Comparison of ENCODE assay signal across 9 cellular contexts in genomic region chr3:105473521-105474223, GRCh38.
A peak's percentile ranks its signal among the peaks of the same experiment; 100 is the strongest.
DNase-seq lines count a peak whose midpoint lies in the region; ATAC-seq and TF ChIP-seq lines count a peak whose summit lies in the region.
"Had no signal": no experiment of that assay in that cellular context is flagged by ENCODE, and none has a peak within 500 bp of the region (broad histone marks: within the 10 kb centered on the region; RNA-seq: fewer than 3 reads in every experiment).

No MANE protein-coding gene starts in this region.

- no peaks in the 10 kb centered on the region for H3K4me1 ChIP-seq in CD4-positive, alpha-beta memory T cell (ENCODE audit: insufficient read depth, low read length)

- no peaks in the 10 kb centered on the region for H3K9me3 ChIP-seq in AG04450 (ENCODE audit: control insufficient read depth, insufficient read depth, low read length)
- no peaks in the 10 kb centered on the region for H3K9me3 ChIP-seq in CD4-positive, alpha-beta memory T cell (ENCODE audit: control insufficient read depth in 1 of 2, low read length in 2 of 2)

- CTCF ChIA-PET in AG04450 (lab: Charles Lee): no interaction called here
- CTCF ChIA-PET in CD4-positive, alpha-beta memory T cell (lab: Charles Lee; ENCODE audit: partially characterized antibody): interaction anchor here (1.2 kb wide), 1 partner anchor 9 kb away, joined by 3 read pairs; no protein-coding TSS in a partner anchor

- DNase-seq in AG04450 (ENCODE audit: low read depth, low spot score) (peak; percentile 48), fibroblast of peridontal ligament (ENCODE audit: extremely low read depth) (peak; percentile 83), NK-92 (lab: John Stamatoyannopoulos, UW; ENCODE audit: unreplicated experiment) (no peak), HUDEP-2 (lab: John Stamatoyannopoulos, UW; ENCODE audit: unreplicated experiment in 76 of 76) (no peak), T1000 (lab: John Stamatoyannopoulos, UW) (no peak)
- no peak for DNase-seq in CD4-positive, alpha-beta memory T cell

- POLR2A ChIA-PET in AG04450 (lab: Yijun Ruan, JAX): no interaction called here
- POLR2A ChIA-PET in CD4-positive, alpha-beta memory T cell (lab: Charles Lee; ENCODE audit: partially characterized antibody): no interaction called here

- intact Hi-C loops in CD4-positive, alpha-beta memory T cell (cut with micrococcal nuclease): no loop called here

- H3K36me3 ChIP-seq in CD4-positive, alpha-beta memory T cell (ENCODE audit: insufficient read depth, low read length): no peaks in the 10 kb centered on the region
- H3K36me3 ChIP-seq: thoracic aorta had no signal

- no peak overlapping the region for H3K4me3 Mint-ChIP-seq in CD4-positive, alpha-beta memory T cell

- ATAC-seq in GM19455 (IDR thresholded peaks at IDR 0.05; ENCODE audit: unreplicated experiment): peak; percentile 66
- ATAC-seq in HG03571 (IDR thresholded peaks at IDR 0.05; ENCODE audit: unreplicated experiment): peak; percentile 66

- H3K27ac Mint-ChIP-seq in CD4-positive, alpha-beta memory T cell: no peak overlapping the region

- no peak overlapping the region for H3K27ac ChIP-seq in AG04450 (ENCODE audit: low read depth, low read length)
- no peak overlapping the region for H3K27ac ChIP-seq in CD4-positive, alpha-beta memory T cell (ENCODE audit: low read depth, low read length)
- H3K27ac ChIP-seq: thoracic aorta had no signal

- no peak for TF ChIP-seq CTCF in AG04450 (IDR thresholded peaks at IDR 0.05; ENCODE audit: low read depth, low read length)

- no peak overlapping the region for H3K4me3 ChIP-seq in AG04450 (ENCODE audit: low read depth, low read length)
- H3K4me3 ChIP-seq in CD4-positive, alpha-beta memory T cell (ENCODE audit: low read length in 2 of 2): no peak overlapping the region
- H3K4me3 ChIP-seq: thoracic aorta had no signal

- peaks cover 0 to 7% (median 1%) of the 10 kb centered on the region in 4 donors for H3K4me1 Mint-ChIP-seq in CD4-positive, alpha-beta memory T cell

- no peaks in the 10 kb centered on the region for H3K27me3 ChIP-seq in AG04450 (ENCODE audit: control insufficient read depth, insufficient read depth, low read length)
- H3K27me3 ChIP-seq in CD4-positive, alpha-beta memory T cell (ENCODE audit: insufficient read depth, low read length): no peaks in the 10 kb centered on the region

- H3K27me3 Mint-ChIP-seq in CD4-positive, alpha-beta memory T cell: no peaks in the 10 kb centered on the region

- peaks cover 0 to 33% (median 13%) of the 10 kb centered on the region in 8 donors for H3K9me3 Mint-ChIP-seq in CD4-positive, alpha-beta memory T cell

- peaks cover 0 to 20% of the 10 kb centered on the region in 2 donors for H3K36me3 Mint-ChIP-seq in CD4-positive, alpha-beta memory T cell

Comparison
In these comparisons a context has a peak if more than half of its experiments do, and no peak if none do; other contexts are left out.
1. DNase-seq: peak in AG04450 (single experiment) and fibroblast of peridontal ligament (single experiment); none in NK-92 (single experiment), CD4-positive, alpha-beta memory T cell (0 of 5), HUDEP-2 (0 of 76) and T1000 (single experiment).